Comparison of ENCODE assay signal across 20 cellular contexts in the genomic region with DNA sequence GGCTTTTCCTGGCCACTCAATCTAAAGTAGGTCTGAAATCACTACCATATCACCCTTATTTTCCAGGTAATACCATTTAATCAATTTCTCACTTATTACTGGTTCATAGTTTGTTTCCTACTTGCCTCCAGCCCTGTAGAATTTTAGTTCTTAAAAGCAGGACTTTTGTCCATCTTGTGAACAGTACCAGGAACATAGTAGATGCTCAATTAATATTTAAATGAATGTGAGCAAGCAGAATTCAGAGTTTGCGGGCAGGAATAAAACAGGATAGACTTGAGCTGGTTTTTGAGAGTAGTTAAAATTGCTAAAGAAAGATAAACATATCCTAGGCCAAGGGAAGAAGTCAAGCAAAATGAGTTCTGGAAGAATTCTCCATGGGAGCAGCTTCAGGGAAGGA.
DNase-seq lines count a peak whose midpoint lies in the region; ATAC-seq and TF ChIP-seq lines count a peak whose summit lies in the region.
"Had no signal": no experiment of that assay in that cellular context is flagged by ENCODE, and none has a peak within 500 bp of the region (broad histone marks: within the 10 kb centered on the region; RNA-seq: fewer than 3 reads in every experiment).

No MANE protein-coding gene starts in this region.

- POLR2A ChIA-PET in SK-N-SH (lab: Yijun Ruan, JAX): no interaction called here
- POLR2A ChIA-PET in WTC11 (lab: Charles Lee): no interaction called here
- POLR2A ChIA-PET in naive thymus-derived CD8-positive, alpha-beta T cell (lab: Charles Lee): no interaction called here

- no peak for TF ChIP-seq RAD21 in SK-N-SH (IDR thresholded peaks at IDR 0.05; ENCODE audit: low read length)

- no peak overlapping the region for H2AFZ ChIP-seq in SK-N-SH (ENCODE audit: low read depth)
- H2AFZ ChIP-seq: GM23248 had no signal

- H3K9me2 ChIP-seq in SK-N-SH: no peaks in the 10 kb centered on the region

- intact Hi-C loops in thyroid gland (cut with DNase I): no loop called here

- no peaks in the 10 kb centered on the region for H3K79me2 ChIP-seq in SK-N-SH (ENCODE audit: insufficient read depth)

- H3K27me3 ChIP-seq in SK-N-SH (ENCODE audit: insufficient read depth): no peaks in the 10 kb centered on the region
- H3K27me3 ChIP-seq in thyroid gland: no peaks in the 10 kb centered on the region
- H3K27me3 ChIP-seq: BLaER1 had no signal

- ATAC-seq in SK-N-SH treated with all-trans-retinoic acid at 6 μM for 48 hours (no peak), WTC11 (no peak)
- no peak for ATAC-seq in naive thymus-derived CD8-positive, alpha-beta T cell
- ATAC-seq: CD8-positive, alpha-beta T cell had no signal

- H3K27ac Mint-ChIP-seq in WTC11 (0 out of 2 replicates have a peak overlapping the region, but pooled peaks have one; percentile 21), mesothelial cell of epicardium (peak overlapping the region; percentile 92)
- H3K27ac Mint-ChIP-seq in naive thymus-derived CD8-positive, alpha-beta T cell: no peak overlapping the region
- H3K27ac Mint-ChIP-seq: B cell; CD4-positive, CD25-positive, alpha-beta regulatory T cell; CD8-positive, alpha-beta T cell had no signal

- H4K20me1 ChIP-seq in SK-N-SH (ENCODE audit: insufficient read depth): no peaks in the 10 kb centered on the region
- H4K20me1 ChIP-seq: BLaER1 had no signal

- WGBS in SK-N-SH (ENCODE audit: low lambda C conversion rate): 96% methylated on average over 1 of the region's 1 CpG
- WGBS in thyroid gland, 2 donors: 83 to 85% methylated on average over 1 of the region's 1 CpG

- H3K36me3 ChIP-seq in SK-N-SH (replicated peaks in 1 of 2; ENCODE audit: control insufficient read depth in 1 of 2, insufficient read depth in 2 of 2, low read length in 1 of 2) (no peaks in the 10 kb centered on the region), thyroid gland (no peaks in the 10 kb centered on the region)
- H3K36me3 ChIP-seq: BLaER1 had no signal

- H3K4me3 ChIP-seq in SK-N-SH (ENCODE audit: low read depth in 2 of 2, low read length in 1 of 2) (no peak overlapping the region), thyroid gland (replicated peaks in 1 of 3) (no peak overlapping the region)
- H3K4me3 ChIP-seq: BLaER1, GM23248 had no signal

- no peaks in the 10 kb centered on the region for H3K9me3 ChIP-seq in SK-N-SH
- no peaks in the 10 kb centered on the region for H3K9me3 ChIP-seq in thyroid gland
- H3K9me3 ChIP-seq: BLaER1, Caco-2 had no signal

- H3K4me2 ChIP-seq in SK-N-SH: no peak overlapping the region
- H3K4me2 ChIP-seq: BLaER1 had no signal

- no peak overlapping the region for H3K9ac ChIP-seq in SK-N-SH
- H3K9ac ChIP-seq: BLaER1, GM23248 had no signal

- no peak overlapping the region for H3K4me3 Mint-ChIP-seq in WTC11
- H3K4me3 Mint-ChIP-seq in mesothelial cell of epicardium: no peak overlapping the region
- no peak overlapping the region for H3K4me3 Mint-ChIP-seq in naive thymus-derived CD8-positive, alpha-beta T cell
- H3K4me3 Mint-ChIP-seq: B cell; CD4-positive, CD25-positive, alpha-beta regulatory T cell; CD8-positive, alpha-beta T cell had no signal

- H3K36me3 Mint-ChIP-seq in WTC11 (no peaks in the 10 kb centered on the region), mesothelial cell of epicardium (no peaks in the 10 kb centered on the region)
- H3K36me3 Mint-ChIP-seq in naive thymus-derived CD8-positive, alpha-beta T cell: peaks cover 0 to 4% (median 0%) of the 10 kb centered on the region in 3 donors
- H3K36me3 Mint-ChIP-seq: CD4-positive, CD25-positive, alpha-beta regulatory T cell; CD8-positive, alpha-beta T cell had no signal

- H3K4me1 Mint-ChIP-seq in WTC11 (peaks cover 22% of the 10 kb centered on the region), mesothelial cell of epicardium (peaks cover 75% of the 10 kb centered on the region)
- H3K4me1 Mint-ChIP-seq in naive thymus-derived CD8-positive, alpha-beta T cell: no peaks in the 10 kb centered on the region

- H3K4me1 ChIP-seq in SK-N-SH (ENCODE audit: control insufficient read depth in 1 of 2, insufficient read depth in 2 of 2, low read depth in 1 of 2, low read length in 1 of 2) (peaks cover 9 to 51% of the 10 kb centered on the region in 2 experiments), thyroid gland (peaks cover 14 to 18% of the 10 kb centered on the region in 2 donors)
- H3K4me1 ChIP-seq: BLaER1 had no signal

- peaks cover 34% of the 10 kb centered on the region for H3F3A ChIP-seq in SK-N-SH (replicated peaks; ENCODE audit: insufficient read depth)

- TF ChIP-seq POLR2A in thyroid gland (IDR thresholded peaks at IDR 0.05) (no peak), erythroblast (IDR thresholded peaks at IDR 0.05; ENCODE audit: low read length) (no peak)

- peak overlapping the region; percentile 86 to 92 for H3K27ac ChIP-seq in SK-N-SH (ENCODE audit: low read depth in 2 of 2, low read length in 1 of 2)
- H3K27ac ChIP-seq in thyroid gland: peak overlapping the region; percentile 50 to 77 (median 68)
- H3K27ac ChIP-seq: 22Rv1, BLaER1, C4-2B, GM23248 had no signal

- no peaks in the 10 kb centered on the region for H3K9me3 Mint-ChIP-seq in WTC11
- H3K9me3 Mint-ChIP-seq in mesothelial cell of epicardium: no peaks in the 10 kb centered on the region
- H3K9me3 Mint-ChIP-seq in naive thymus-derived CD8-positive, alpha-beta T cell: no peaks in the 10 kb centered on the region
- H3K9me3 Mint-ChIP-seq: CD8-positive, alpha-beta T cell had no signal

- TF ChIP-seq CTCF in SK-N-SH (IDR thresholded peaks at IDR 0.05): no peak
- no peak for TF ChIP-seq CTCF in WTC11 (IDR thresholded peaks at IDR 0.05)
- no peak for TF ChIP-seq CTCF in mesothelial cell of epicardium (IDR thresholded peaks at IDR 0.05; ENCODE audit: unreplicated experiment)
- no peak for TF ChIP-seq CTCF in thyroid gland (IDR thresholded peaks at IDR 0.05)

- DNase-seq in SK-N-SH (no peak), WTC11 (ENCODE audit: low spot score) (no peak), mesothelial cell of epicardium (ENCODE audit: low spot score in 2 of 2, unreplicated experiment in 2 of 2) (no peak), thyroid gland (no peak), erythroblast (lab: John Stamatoyannopoulos, UW) (no peak)
- DNase-seq in effector CD8-positive, alpha-beta T cell (lab: John Stamatoyannopoulos, UW): no peak
- no peak for DNase-seq in naive thymus-derived CD8-positive, alpha-beta T cell
- DNase-seq: Caco-2; CD4-positive, CD25-positive, alpha-beta regulatory T cell; CD8-positive, alpha-beta T cell; DMS153; DND-41; GM23248; H7; HCEC 1CT had no signal

- no peak for TF ChIP-seq EP300 in SK-N-SH (IDR thresholded peaks at IDR 0.05; ENCODE audit: borderline replicate concordance in 1 of 2, low read depth in 1 of 2, low read length in 1 of 2)

- no peaks in the 10 kb centered on the region for H3K27me3 Mint-ChIP-seq in WTC11 (ENCODE audit: low read depth)
- no peaks in the 10 kb centered on the region for H3K27me3 Mint-ChIP-seq in mesothelial cell of epicardium (ENCODE audit: low read depth)
- peaks cover 0 to 2% (median 0%) of the 10 kb centered on the region in 5 donors for H3K27me3 Mint-ChIP-seq in naive thymus-derived CD8-positive, alpha-beta T cell
- H3K27me3 Mint-ChIP-seq: B cell had no signal

- CTCF ChIA-PET in SK-N-SH (lab: Yijun Ruan, JAX): no interaction called here
- CTCF ChIA-PET in WTC11 (lab: Charles Lee): no interaction called here

TF ChIP-seq in SK-N-SH, 30 proteins besides CTCF, POLR2A, EP300 and RAD21 (continues in another document):
- TF ChIP-seq, protein P1, sequence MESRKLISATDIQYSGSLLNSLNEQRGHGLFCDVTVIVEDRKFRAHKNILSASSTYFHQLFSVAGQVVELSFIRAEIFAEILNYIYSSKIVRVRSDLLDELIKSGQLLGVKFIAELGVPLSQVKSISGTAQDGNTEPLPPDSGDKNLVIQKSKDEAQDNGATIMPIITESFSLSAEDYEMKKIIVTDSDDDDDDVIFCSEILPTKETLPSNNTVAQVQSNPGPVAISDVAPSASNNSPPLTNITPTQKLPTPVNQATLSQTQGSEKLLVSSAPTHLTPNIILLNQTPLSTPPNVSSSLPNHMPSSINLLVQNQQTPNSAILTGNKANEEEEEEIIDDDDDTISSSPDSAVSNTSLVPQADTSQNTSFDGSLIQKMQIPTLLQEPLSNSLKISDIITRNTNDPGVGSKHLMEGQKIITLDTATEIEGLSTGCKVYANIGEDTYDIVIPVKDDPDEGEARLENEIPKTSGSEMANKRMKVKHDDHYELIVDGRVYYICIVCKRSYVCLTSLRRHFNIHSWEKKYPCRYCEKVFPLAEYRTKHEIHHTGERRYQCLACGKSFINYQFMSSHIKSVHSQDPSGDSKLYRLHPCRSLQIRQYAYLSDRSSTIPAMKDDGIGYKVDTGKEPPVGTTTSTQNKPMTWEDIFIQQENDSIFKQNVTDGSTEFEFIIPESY (IDR thresholded peaks at IDR 0.05; ENCODE audit: borderline replicate concordance, low read depth): no peak

TF ChIP-seq in WTC11, 78 proteins besides CTCF, POLR2A, EP300 and RAD21 (continues in another document):
- TF ChIP-seq HMGXB4 (CRISPR knock-in tag; IDR thresholded peaks at IDR 0.05) (no peak), ERG (CRISPR knock-in tag; IDR thresholded peaks at IDR 0.05) (no peak), ZNF423 (CRISPR knock-in tag; IDR thresholded peaks at IDR 0.05) (no peak)

Comparison
In these comparisons a context has a peak if more than half of its experiments do, and no peak if none do; other contexts are left out.
1. H3K27ac Mint-ChIP-seq: peak in WTC11 (single experiment) and mesothelial cell of epicardium (single experiment); none in naive thymus-derived CD8-positive, alpha-beta T cell (0 of 10).